Comparison of ENCODE assay signal across 21 cellular contexts in the genomic region with DNA sequence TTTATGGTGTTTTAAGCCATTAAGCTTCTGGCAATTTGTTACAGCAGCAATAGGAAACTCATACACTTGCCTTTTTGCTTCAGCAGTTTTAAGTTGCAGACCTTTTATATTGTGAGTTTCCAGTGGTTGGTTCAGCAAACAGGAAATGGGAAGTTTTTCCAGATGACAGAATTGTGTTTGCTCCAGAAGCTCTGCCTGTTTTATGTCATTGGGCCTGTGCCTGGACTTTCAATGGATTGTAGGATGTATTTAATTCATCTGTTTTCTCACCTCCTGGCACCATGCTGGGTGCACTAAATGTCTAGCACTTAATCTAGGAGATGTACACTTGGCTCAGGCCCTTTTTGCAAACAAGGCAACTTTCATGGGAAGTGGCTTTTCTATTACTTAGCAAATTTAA.
A peak's percentile ranks its signal among the peaks of the same experiment; 100 is the strongest.
DNase-seq lines count a peak whose midpoint lies in the region; ATAC-seq and TF ChIP-seq lines count a peak whose summit lies in the region.
"Had no signal": no experiment of that assay in that cellular context is flagged by ENCODE, and none has a peak within 500 bp of the region (broad histone marks: within the 10 kb centered on the region; RNA-seq: fewer than 3 reads in every experiment).

No MANE protein-coding gene starts in this region.

- H3K4me1 ChIP-seq in rectal smooth muscle tissue (ENCODE audit: control insufficient read depth, insufficient read depth, low read length) (no peaks in the 10 kb centered on the region), testis (no peaks in the 10 kb centered on the region), osteoblast (ENCODE audit: insufficient read depth, low read length) (no peaks in the 10 kb centered on the region)

- no peaks in the 10 kb centered on the region for H3K79me2 ChIP-seq in osteoblast (ENCODE audit: insufficient read depth, low read length)

- no peaks in the 10 kb centered on the region for H3K27me3 ChIP-seq in rectal smooth muscle tissue (ENCODE audit: control insufficient read depth, insufficient read depth, low read length)
- no peaks in the 10 kb centered on the region for H3K27me3 ChIP-seq in testis
- H3K27me3 ChIP-seq in osteoblast (ENCODE audit: insufficient read depth, low read length), result peaks cover 4% of the 10 kb centered on the region

- TF ChIP-seq POLR2A in testis (IDR thresholded peaks at IDR 0.05), result no peak

- no peak for ATAC-seq in HG02610 (IDR thresholded peaks at IDR 0.05; ENCODE audit: unreplicated experiment)

- H3K9ac ChIP-seq in rectal smooth muscle tissue (ENCODE audit: low read length), result no peak overlapping the region

- peak; percentile 47 for DNase-seq in NCI-H1092 treated with DMSO at 0.1 percent for 48 hours (lab: John Stamatoyannopoulos, UW)
- no peak for DNase-seq in NCI-H1092 (lab: John Stamatoyannopoulos, UW)
- DNase-seq in NCI-H2029 (lab: John Stamatoyannopoulos, UW), result peak; percentile 5
- peak; percentile 6 for DNase-seq in NCI-H748 treated with DMSO at 0.1 percent for 48 hours (lab: John Stamatoyannopoulos, UW)
- no peak for DNase-seq in testis
- no peak for DNase-seq in osteoblast (ENCODE audit: insufficient read length, low spot score, missing footprints)
- DNase-seq: ACHN; CD4-positive, CD25-positive, alpha-beta regulatory T cell; DMS153; KG1; MG63; NCI-H1417 treated with DMSO at 0.1 percent for 48 hours; NCI-H187 treated with DMSO at 0.1 percent for 48 hours; NCI-H510A; NCI-H774; SHP77; T-helper 1 cell had no signal

- H3K9me3 ChIP-seq in testis, result no peaks in the 10 kb centered on the region
- no peaks in the 10 kb centered on the region for H3K9me3 ChIP-seq in osteoblast (ENCODE audit: low read depth, low read length)
- H3K9me3 ChIP-seq: MG63 had no signal

- H4K20me1 ChIP-seq in osteoblast (ENCODE audit: insufficient read depth, low read length), result no peaks in the 10 kb centered on the region

- H3K4me3 ChIP-seq in rectal smooth muscle tissue (ENCODE audit: low read length) (no peak overlapping the region), testis (no peak overlapping the region), osteoblast (ENCODE audit: insufficient read depth, low read length) (no peak overlapping the region)
- H3K4me3 ChIP-seq: MG63 had no signal

- no peak overlapping the region for H3K4me2 ChIP-seq in osteoblast (ENCODE audit: insufficient read depth, low read length)

- no peak overlapping the region for H2AFZ ChIP-seq in osteoblast (ENCODE audit: low read length)

- TF ChIP-seq CTCF in testis (IDR thresholded peaks at IDR 0.05) (no peak), osteoblast (IDR thresholded peaks at IDR 0.05; ENCODE audit: extremely low read depth, low read depth, low read length) (no peak)

- no peaks in the 10 kb centered on the region for H3K36me3 ChIP-seq in rectal smooth muscle tissue (ENCODE audit: control insufficient read depth, insufficient read depth, low read length)
- no peaks in the 10 kb centered on the region for H3K36me3 ChIP-seq in testis (ENCODE audit: low read depth, missing control alignments)
- no peaks in the 10 kb centered on the region for H3K36me3 ChIP-seq in osteoblast (ENCODE audit: insufficient read depth, low read length)
- H3K36me3 ChIP-seq: MG63 had no signal

- intact Hi-C loops in testis (cut with DNase I; ENCODE audit: low total_unique reads), result no loop called here

- H3K27ac ChIP-seq in rectal smooth muscle tissue (ENCODE audit: low read depth, low read length) (peak overlapping the region; percentile 10), testis (no peak overlapping the region), osteoblast (ENCODE audit: low read depth, low read length) (no peak overlapping the region)
- H3K27ac ChIP-seq: 22Rv1, RWPE1 had no signal

Comparison
In these comparisons a context has a peak if more than half of its experiments do, and no peak if none do; other contexts are left out.
1. DNase-seq: peak in NCI-H1092 treated with DMSO at 0.1 percent for 48 hours (single experiment), NCI-H2029 (single experiment) and NCI-H748 treated with DMSO at 0.1 percent for 48 hours (single experiment); none in NCI-H1092 (single experiment), testis (single experiment) and osteoblast (single experiment).